Comparison of ENCODE assay signal across 15 cellular contexts in the genomic region with DNA sequence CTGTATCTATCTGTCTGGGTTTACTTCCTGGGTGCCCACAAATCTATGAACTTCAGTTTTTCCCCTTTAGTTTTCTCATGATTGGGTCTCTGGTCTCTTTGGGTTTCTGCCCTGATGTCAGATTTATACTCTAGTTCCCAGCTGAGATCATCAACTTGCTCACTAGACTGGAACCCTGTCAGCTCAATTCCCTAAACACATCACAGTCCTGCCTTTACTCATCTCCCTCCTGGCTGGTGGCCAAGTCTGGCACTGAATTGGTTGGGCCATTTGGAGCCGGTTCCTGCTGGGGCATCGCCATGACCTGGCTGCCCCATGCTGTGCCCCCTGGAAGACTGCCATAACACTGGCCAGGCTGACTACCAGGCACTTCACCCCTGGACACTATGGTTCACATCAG.
DNase-seq lines count a peak whose midpoint lies in the region; ATAC-seq, FAIRE-seq and TF ChIP-seq lines count a peak whose summit lies in the region.
"Had no signal": no experiment of that assay in that cellular context is flagged by ENCODE, and none has a peak within 500 bp of the region (broad histone marks: within the 10 kb centered on the region; RNA-seq: fewer than 3 reads in every experiment).

No MANE protein-coding gene starts in this region.

- no peak for TF ChIP-seq POLR2A in K562 (conservative IDR thresholded peaks at IDR 0.05)

- no peaks in the 10 kb centered on the region for H3K9me1 ChIP-seq in K562 (ENCODE audit: control insufficient read depth, insufficient read depth, low read length)

- no peaks in the 10 kb centered on the region for H3K27me3 Mint-ChIP-seq in stimulated activated naive B cell treated with anti-CD40 and anti-IgM and Interleukin-4, amounts not matched to agents 10 μg/mL and 1 μg/mL and 100 μg/mL, for 72 hours
- H3K27me3 Mint-ChIP-seq: activated naive CD4-positive, alpha-beta T cell treated with anti-CD3 and anti-CD28 coated beads, Interleukin-2, amount 10 ng/mL, durations not matched to agents 7 days and 5 days had no signal

- CTCF ChIA-PET in SK-N-SH (lab: Yijun Ruan, JAX) (no interaction called here), K562 (lab: Yijun Ruan, JAX; ENCODE audit: low intra/inter-chr PET ratio) (no interaction called here)

- TF ChIP-seq RAD21 in SK-N-SH (IDR thresholded peaks at IDR 0.05; ENCODE audit: low read length), result no peak
- TF ChIP-seq RAD21 in K562 (CRISPR knock-in tag; conservative IDR thresholded peaks at IDR 0.05 in 1 of 2, IDR thresholded peaks at IDR 0.05 in 1 of 2), result no peak

- TF ChIP-seq EP300 in SK-N-SH (IDR thresholded peaks at IDR 0.05; ENCODE audit: borderline replicate concordance in 1 of 2, low read depth in 1 of 2, low read length in 1 of 2) (no peak), K562 (IDR thresholded peaks at IDR 0.05; ENCODE audit: low read length) (no peak)

- H3K36me3 ChIP-seq in SK-N-SH (replicated peaks in 1 of 2; ENCODE audit: control insufficient read depth in 1 of 2, insufficient read depth in 2 of 2, low read length in 1 of 2) (no peaks in the 10 kb centered on the region), K562 (ENCODE audit: control insufficient read depth, insufficient read depth, low read length) (no peaks in the 10 kb centered on the region)
- H3K36me3 ChIP-seq: SJSA1 had no signal

- H3K9me3 ChIP-seq in SK-N-SH (no peaks in the 10 kb centered on the region), K562 (replicated peaks; ENCODE audit: control insufficient read depth, insufficient read depth, low read depth, low read length) (no peaks in the 10 kb centered on the region)
- H3K9me3 ChIP-seq: SJSA1 had no signal

- intact Hi-C loops in K562 (cut with micrococcal nuclease), result no loop called here

- H3K9me2 ChIP-seq in SK-N-SH, result no peaks in the 10 kb centered on the region

- whole genome bisulfite sequencing in SK-N-SH (ENCODE audit: low lambda C conversion rate), result 0% methylated on average over 2 of the region's 2 CpGs
- 8% methylated on average over 2 of the region's 2 CpGs for WGBS in K562 (ENCODE audit: insufficient coverage, low coverage, missing lambda C conversion rate)

- no peak overlapping the region for H3K4me3 Mint-ChIP-seq in stimulated activated naive B cell treated with anti-CD40 and anti-IgM and Interleukin-4, amounts not matched to agents 10 μg/mL and 1 μg/mL and 100 μg/mL, for 72 hours
- H3K4me3 Mint-ChIP-seq: activated naive CD4-positive, alpha-beta T cell treated with anti-CD3 and anti-CD28 coated beads, Interleukin-2, amount 10 ng/mL, durations not matched to agents 7 days and 5 days had no signal

- H3K79me2 ChIP-seq in SK-N-SH (ENCODE audit: insufficient read depth), result no peaks in the 10 kb centered on the region
- no peaks in the 10 kb centered on the region for H3K79me2 ChIP-seq in K562 (ENCODE audit: control insufficient read depth, insufficient read depth, low read length)

- H3K9me3 Mint-ChIP-seq in stimulated activated naive B cell treated with anti-CD40 and anti-IgM and Interleukin-4, amounts not matched to agents 10 μg/mL and 1 μg/mL and 100 μg/mL, for 72 hours, result no peaks in the 10 kb centered on the region
- H3K9me3 Mint-ChIP-seq: activated naive CD4-positive, alpha-beta T cell treated with anti-CD3 and anti-CD28 coated beads, Interleukin-2, amount 10 ng/mL, durations not matched to agents 7 days and 5 days had no signal

- H3K4me3 ChIP-seq in SK-N-SH (ENCODE audit: low read depth in 2 of 2, low read length in 1 of 2), result no peak overlapping the region
- H3K4me3 ChIP-seq in K562, result no peak overlapping the region
- H3K4me3 ChIP-seq: dorsolateral prefrontal cortex, SJSA1 had no signal

- no TSS peak for BruUV-seq in K562 (replicated peaks; lab: Mats Ljungman, UMichigan)

- in situ Hi-C loops in K562 (cut with MboI), result no loop called here

- no peaks in the 10 kb centered on the region for H4K20me1 ChIP-seq in SK-N-SH (ENCODE audit: insufficient read depth)
- H4K20me1 ChIP-seq in K562 (replicated peaks; ENCODE audit: control insufficient read depth, insufficient read depth, low read length), result no peaks in the 10 kb centered on the region

- H3K4me2 ChIP-seq in SK-N-SH, result no peak overlapping the region
- no peak overlapping the region for H3K4me2 ChIP-seq in K562 (ENCODE audit: insufficient read depth, low read length)

- no peaks in the 10 kb centered on the region for H3K4me1 ChIP-seq in SK-N-SH (ENCODE audit: control insufficient read depth in 1 of 2, insufficient read depth in 2 of 2, low read depth in 1 of 2, low read length in 1 of 2)
- H3K4me1 ChIP-seq in K562 (replicated peaks in 1 of 2; ENCODE audit: control insufficient read depth in 2 of 2, insufficient read depth in 2 of 2, low read length in 2 of 2), result no peaks in the 10 kb centered on the region
- H3K4me1 ChIP-seq: SJSA1 had no signal

- no peak overlapping the region for H2AFZ ChIP-seq in SK-N-SH (ENCODE audit: low read depth)
- H2AFZ ChIP-seq in K562 (ENCODE audit: low read depth, low read length), result no peak overlapping the region

- H3K9ac ChIP-seq in SK-N-SH (no peak overlapping the region), K562 (ENCODE audit: insufficient read depth in 1 of 2, low read depth in 2 of 2, low read length in 2 of 2) (no peak overlapping the region)

- H3K27me3 ChIP-seq in SK-N-SH (ENCODE audit: insufficient read depth), result no peaks in the 10 kb centered on the region; the same call in 1 of the 2 replicates
- no peaks in the 10 kb centered on the region; a peak in 1 of 5 replicates for H3K27me3 ChIP-seq in K562 (ENCODE audit: control insufficient read depth in 2 of 2, insufficient read depth in 2 of 2, low read length in 2 of 2)
- H3K27me3 ChIP-seq: dorsolateral prefrontal cortex, SJSA1 had no signal

- DNase-seq in SK-N-SH (no peak), K562 (ENCODE audit: extremely low read depth in 1 of 4, low spot score in 3 of 4) (no peak), T-helper 9 cell (no peak), HuH-7 (ENCODE audit: low spot score) (no peak)
- DNase-seq in stimulated activated naive B cell treated with anti-CD40 and anti-IgM and Interleukin-4, amounts not matched to agents 10 μg/mL and 1 μg/mL and 100 μg/mL, for 72 hours, result peak; percentile 20
- DNase-seq: activated CD4-positive, alpha-beta T cell treated with anti-CD3 and anti-CD28 coated beads, Interleukin-2, amount 50 U/mL, for 1 hour; activated naive CD4-positive, alpha-beta T cell treated with anti-CD3 and anti-CD28 coated beads, Interleukin-2, amount 10 ng/mL, durations not matched to agents 7 days and 5 days; NCI-H1694 treated with DMSO at 0.1 percent for 48 hours; stimulated activated CD8-positive, alpha-beta memory T cell treated with anti-CD3 and anti-CD28 coated beads, Interleukin-4, amount 100 ng/mL, for 48 hours had no signal

- POLR2A ChIA-PET in SK-N-SH (lab: Yijun Ruan, JAX), result no interaction called here
- POLR2A ChIA-PET in K562 (lab: Yijun Ruan, JAX), result no interaction called here

- TF ChIP-seq CTCF in SK-N-SH (IDR thresholded peaks at IDR 0.05), result no peak
- no peak for TF ChIP-seq CTCF in K562 (IDR thresholded peaks at IDR 0.05 in 2 of 3, conservative IDR thresholded peaks at IDR 0.05 in 1 of 3; ENCODE audit: insufficient read depth in 2 of 3, low read depth in 1 of 3, low read length in 3 of 3)

- H3F3A ChIP-seq in SK-N-SH (replicated peaks; ENCODE audit: insufficient read depth), result no peaks in the 10 kb centered on the region

- ATAC-seq in SK-N-SH treated with all-trans-retinoic acid at 6 μM for 48 hours (no peak), HG03460 (IDR thresholded peaks at IDR 0.05; ENCODE audit: unreplicated experiment) (peak; percentile 60), K562 (no peak), GM18520 (IDR thresholded peaks at IDR 0.05; ENCODE audit: unreplicated experiment) (no peak)
- peak; percentile 69 to 93 for ATAC-seq in stimulated activated naive B cell treated with anti-CD40 and anti-IgM and Interleukin-4, amounts not matched to agents 10 μg/mL and 1 μg/mL and 100 μg/mL, for 72 hours (replicated peaks)

- no peak for FAIRE-seq in K562 (lab: Jason Lieb, UNC)
- FAIRE-seq: H1 had no signal

- H3K27ac ChIP-seq in SK-N-SH (ENCODE audit: low read depth in 2 of 2, low read length in 1 of 2), result no peak overlapping the region
- no peak overlapping the region for H3K27ac ChIP-seq in K562 (ENCODE audit: extremely low read depth, low read depth, low read length)
- H3K27ac ChIP-seq: dorsolateral prefrontal cortex, SJSA1 had no signal

- H3K4me1 Mint-ChIP-seq in stimulated activated naive B cell treated with anti-CD40 and anti-IgM and Interleukin-4, amounts not matched to agents 10 μg/mL and 1 μg/mL and 100 μg/mL, for 72 hours, result peaks cover 8 to 14% of the 10 kb centered on the region in 2 donors

- H3K27ac Mint-ChIP-seq in stimulated activated naive B cell treated with anti-CD40 and anti-IgM and Interleukin-4, amounts not matched to agents 10 μg/mL and 1 μg/mL and 100 μg/mL, for 72 hours, result no peak overlapping the region
- H3K27ac Mint-ChIP-seq: activated naive CD4-positive, alpha-beta T cell treated with anti-CD3 and anti-CD28 coated beads, Interleukin-2, amount 10 ng/mL, durations not matched to agents 7 days and 5 days had no signal

- peaks cover 0 to 31% of the 10 kb centered on the region in 2 donors for H3K36me3 Mint-ChIP-seq in stimulated activated naive B cell treated with anti-CD40 and anti-IgM and Interleukin-4, amounts not matched to agents 10 μg/mL and 1 μg/mL and 100 μg/mL, for 72 hours

TF ChIP-seq in SK-N-SH, 30 proteins besides CTCF, POLR2A, EP300 and RAD21:
- TF ChIP-seq NFIC (IDR thresholded peaks at IDR 0.05; ENCODE audit: borderline replicate concordance) (0 out of 2 replicates have a peak, but pooled peaks have one; percentile 18), ELF1 (IDR thresholded peaks at IDR 0.05) (no peak)
TF ChIP-seq in SK-N-SH: peak in this region for 1.

TF ChIP-seq in K562, 482 proteins besides CTCF, POLR2A, EP300 and RAD21:
- TF ChIP-seq MAZ (CRISPR knock-in tag; conservative IDR thresholded peaks at IDR 0.05 in 1 of 2, IDR thresholded peaks at IDR 0.05 in 1 of 2) (no peak), NFIC (IDR thresholded peaks at IDR 0.05) (peak; percentile 66)

Comparison
In these comparisons a context has a peak if more than half of its experiments do, and no peak if none do; other contexts are left out.
1. ATAC-seq: peak in HG03460 (single experiment) and stimulated activated naive B cell treated with anti-CD40 and anti-IgM and Interleukin-4, amounts not matched to agents 10 μg/mL and 1 μg/mL and 100 μg/mL, for 72 hours (2 of 2); none in SK-N-SH treated with all-trans-retinoic acid at 6 μM for 48 hours (single experiment), K562 (single experiment) and GM18520 (single experiment).
2. Of the 27 proteins assayed by ChIP-seq in both K562 and SK-N-SH: peak only in K562: none; only in SK-N-SH: none; in both: NFIC; in neither: 26.